Comparison of ENCODE assay signal across 20 cellular contexts in genomic region chr3:153753035-153753434, GRCh38.
"Had no signal": no experiment of that assay in that cellular context is flagged by ENCODE, and none has a peak within 500 bp of the region (broad histone marks: within the 10 kb centered on the region; RNA-seq: fewer than 3 reads in every experiment).

No MANE protein-coding gene starts in this region.

- H3K4me1 Mint-ChIP-seq: endodermal cell; naive thymus-derived CD8-positive, alpha-beta T cell; neural crest cell; stimulated activated memory B cell treated with anti-CD40 and anti-IgM and Interleukin-4, amounts not matched to agents 10 μg/mL and 1 μg/mL and 100 μg/mL, for 72 hours had no signal

- H3K9me3 Mint-ChIP-seq: endodermal cell; neural crest cell; stimulated activated memory B cell treated with anti-CD40 and anti-IgM and Interleukin-4, amounts not matched to agents 10 μg/mL and 1 μg/mL and 100 μg/mL, for 72 hours; stimulated activated naive CD8-positive, alpha-beta T cell treated with anti-CD3 and anti-CD28 coated beads, Interleukin-15, Interleukin-2, amounts not matched to agents 100 ng/mL and 50 ng/mL, for 24 hours had no signal

- ATAC-seq: foreskin keratinocyte; left colon; left ventricle myocardium superior; naive thymus-derived CD8-positive, alpha-beta T cell; psoas muscle; stimulated activated memory B cell treated with anti-CD40 and anti-IgM and Interleukin-4, amounts not matched to agents 10 μg/mL and 1 μg/mL and 100 μg/mL, for 72 hours had no signal

- DNase-seq: effector CD4-positive, alpha-beta T cell; endodermal cell; erythroblast; foreskin keratinocyte; hippocampal formation; left colon; left ventricle myocardium superior; mesendoderm; naive thymus-derived CD8-positive, alpha-beta T cell; retina; stimulated activated CD4-positive, alpha-beta T cell treated with anti-CD3 and anti-CD28 coated beads, Interleukin-4, amount 100 ng/mL, for 1 hour; stimulated activated CD8-positive, alpha-beta memory T cell treated with anti-CD3 and anti-CD28 coated beads, Interleukin-4, amount 100 ng/mL, for 48 hours; transverse colon had no signal

- H3K9me3 ChIP-seq: psoas muscle, right lobe of liver, testis, transverse colon had no signal

- H3K36me3 ChIP-seq: right lobe of liver, transverse colon had no signal

- H3K27ac Mint-ChIP-seq: endodermal cell; naive thymus-derived CD8-positive, alpha-beta T cell; stimulated activated memory B cell treated with anti-CD40 and anti-IgM and Interleukin-4, amounts not matched to agents 10 μg/mL and 1 μg/mL and 100 μg/mL, for 72 hours; stimulated activated naive CD8-positive, alpha-beta T cell treated with anti-CD3 and anti-CD28 coated beads, Interleukin-15, Interleukin-2, amounts not matched to agents 100 ng/mL and 50 ng/mL, for 24 hours had no signal

- H3K4me1 ChIP-seq: foreskin keratinocyte, psoas muscle, right lobe of liver had no signal

- H3K27me3 Mint-ChIP-seq: stimulated activated memory B cell treated with anti-CD40 and anti-IgM and Interleukin-4, amounts not matched to agents 10 μg/mL and 1 μg/mL and 100 μg/mL, for 72 hours had no signal

- H3K27ac ChIP-seq: coronary artery, foreskin keratinocyte, psoas muscle, right lobe of liver, testis, transverse colon had no signal

- H3K4me3 ChIP-seq: coronary artery, psoas muscle, right lobe of liver, testis, transverse colon had no signal

- H3K27me3 ChIP-seq: foreskin keratinocyte, right lobe of liver, testis, transverse colon had no signal

- H3K4me3 Mint-ChIP-seq: endodermal cell; naive thymus-derived CD8-positive, alpha-beta T cell; neural crest cell; stimulated activated memory B cell treated with anti-CD40 and anti-IgM and Interleukin-4, amounts not matched to agents 10 μg/mL and 1 μg/mL and 100 μg/mL, for 72 hours; stimulated activated naive CD8-positive, alpha-beta T cell treated with anti-CD3 and anti-CD28 coated beads, Interleukin-15, Interleukin-2, amounts not matched to agents 100 ng/mL and 50 ng/mL, for 24 hours had no signal

- H3K36me3 Mint-ChIP-seq: stimulated activated memory B cell treated with anti-CD40 and anti-IgM and Interleukin-4, amounts not matched to agents 10 μg/mL and 1 μg/mL and 100 μg/mL, for 72 hours had no signal
